In genomic region chr5:143315214-143315613, GRCh38 we compare ENCODE assay signal across 14 cellular contexts.
A peak's percentile ranks its signal among the peaks of the same experiment; 100 is the strongest.
DNase-seq lines count a peak whose midpoint lies in the region; ATAC-seq, FAIRE-seq and TF ChIP-seq lines count a peak whose summit lies in the region.
"Had no signal": no experiment of that assay in that cellular context is flagged by ENCODE, and none has a peak within 500 bp of the region (broad histone marks: within the 10 kb centered on the region; RNA-seq: fewer than 3 reads in every experiment).

No MANE protein-coding gene starts in this region.

- no peaks in the 10 kb centered on the region for H3K9me1 ChIP-seq in endothelial cell of umbilical vein (replicated peaks; ENCODE audit: control insufficient read depth, extremely low read depth, insufficient read depth, low read length)

- TF ChIP-seq CTCF in DOHH2 (IDR thresholded peaks at IDR 0.05; ENCODE audit: low read depth, low read length, poor library complexity, severe bottlenecking) (no peak), PC-9 (conservative IDR thresholded peaks at IDR 0.05) (no peak), endothelial cell of umbilical vein (IDR thresholded peaks at IDR 0.05; ENCODE audit: extremely low read depth in 1 of 2, insufficient read depth in 1 of 2, low read depth in 1 of 2, low read length in 2 of 2) (no peak), gastroesophageal sphincter (IDR thresholded peaks at IDR 0.05) (no peak), MM.1S (IDR thresholded peaks at IDR 0.05; ENCODE audit: low read length) (no peak)

- no peak overlapping the region for H2AFZ ChIP-seq in PC-9
- H2AFZ ChIP-seq in endothelial cell of umbilical vein (ENCODE audit: low read depth, low read length), result no peak overlapping the region
- H2AFZ ChIP-seq in MM.1S (ENCODE audit: low read length), result no peak overlapping the region

- H3K79me2 ChIP-seq in DOHH2 (ENCODE audit: control insufficient read depth, low read length) (peaks cover 95% of the 10 kb centered on the region), PC-9 (ENCODE audit: low read depth) (peaks cover 10% of the 10 kb centered on the region; the same call in 1 of the 2 replicates), endothelial cell of umbilical vein (ENCODE audit: control insufficient read depth, insufficient read depth, low read length) (peaks cover 12% of the 10 kb centered on the region), MM.1S (ENCODE audit: low read length) (peaks cover 98% of the 10 kb centered on the region)

- H3K4me3 ChIP-seq in DOHH2 (ENCODE audit: low read length), result 0 out of 2 replicates have a peak overlapping the region, but pooled peaks have one; percentile 9
- H3K4me3 ChIP-seq in PC-9, result no peak overlapping the region
- no peak overlapping the region for H3K4me3 ChIP-seq in endothelial cell of umbilical vein (replicated peaks in 1 of 3; ENCODE audit: insufficient read depth in 1 of 3, low read depth in 1 of 3, low read length in 3 of 3)
- H3K4me3 ChIP-seq in skeletal muscle tissue (ENCODE audit: low read length in 3 of 3), result no peak overlapping the region
- H3K4me3 ChIP-seq in gastroesophageal sphincter, result no peak overlapping the region
- H3K4me3 ChIP-seq in MM.1S (ENCODE audit: low read length), result no peak overlapping the region

- peak; percentile 4 for FAIRE-seq in endothelial cell of umbilical vein (lab: Jason Lieb, UNC)

- WGBS in gastroesophageal sphincter (ENCODE audit: low coverage in 1 of 2), 2 donors, result 74 to 89% methylated on average over 2 to 3 of the region's 3 CpGs

- no peak for ATAC-seq in gastroesophageal sphincter

- H3K27me3 ChIP-seq in DOHH2 (ENCODE audit: control insufficient read depth, low read length), result no peaks in the 10 kb centered on the region
- H3K27me3 ChIP-seq in PC-9 (ENCODE audit: insufficient read depth, low read depth), result no peaks in the 10 kb centered on the region
- no peaks in the 10 kb centered on the region for H3K27me3 ChIP-seq in endothelial cell of umbilical vein (ENCODE audit: control insufficient read depth in 2 of 2, insufficient read depth in 2 of 2, low read length in 2 of 2)
- no peaks in the 10 kb centered on the region for H3K27me3 ChIP-seq in skeletal muscle tissue (ENCODE audit: control insufficient read depth in 3 of 3, insufficient read depth in 3 of 3, low read length in 3 of 3)
- no peaks in the 10 kb centered on the region for H3K27me3 ChIP-seq in gastroesophageal sphincter
- H3K27me3 ChIP-seq in MM.1S (replicated peaks; ENCODE audit: insufficient read depth, low read length), result no peaks in the 10 kb centered on the region
- H3K27me3 ChIP-seq: BE2C had no signal

- CTCF ChIA-PET in PC-9 (lab: Charles Lee), result no interaction called here
- CTCF ChIA-PET in endothelial cell of umbilical vein (lab: Charles Lee), result interaction anchor here (0.8 kb wide), 1 partner anchor 874 kb away, joined by 3 read pairs; no protein-coding TSS in a partner anchor

- H3K36me3 ChIP-seq in DOHH2 (ENCODE audit: control insufficient read depth, low read length) (peaks cover 46% of the 10 kb centered on the region), PC-9 (ENCODE audit: low read depth) (0 out of 2 replicates have a peak, but pooled peaks cover 15% of the 10 kb centered on the region), endothelial cell of umbilical vein (ENCODE audit: control insufficient read depth in 2 of 2, extremely low read depth in 1 of 2, insufficient read depth in 2 of 2, low read length in 2 of 2) (no peaks in the 10 kb centered on the region), skeletal muscle tissue (ENCODE audit: control insufficient read depth in 3 of 3, insufficient read depth in 3 of 3, low read length in 3 of 3) (peaks cover 0 to 18% (median 11%) of the 10 kb centered on the region in 3 donors), gastroesophageal sphincter (peaks cover 0 to 13% of the 10 kb centered on the region in 2 donors), MM.1S (replicated peaks; ENCODE audit: insufficient read depth, low read length) (peaks cover 13% of the 10 kb centered on the region; the same call in 1 of the 2 replicates)
- H3K36me3 ChIP-seq: BE2C had no signal

- no peak for TF ChIP-seq EP300 in gastroesophageal sphincter (IDR thresholded peaks at IDR 0.05)

- no TSS peak for BruUV-seq in PC-9 (replicated peaks; lab: Mats Ljungman, UMichigan)
- BruUV-seq in endothelial cell of umbilical vein (replicated peaks; lab: Mats Ljungman, UMichigan), result no TSS peak

- POLR2A ChIA-PET in PC-9 (lab: Charles Lee; ENCODE audit: unreplicated experiment), result interaction anchor here (0.6 kb wide), 2 partner anchors 40 to 57 kb away, joined by 3 read pairs; no protein-coding TSS in a partner anchor
- POLR2A ChIA-PET in endothelial cell of umbilical vein (lab: Charles Lee), result no interaction called here

- H3K4me1 ChIP-seq in DOHH2 (ENCODE audit: control insufficient read depth, low read length) (peaks cover 68% of the 10 kb centered on the region), PC-9 (replicated peaks; ENCODE audit: insufficient read depth) (peaks cover 49% of the 10 kb centered on the region), endothelial cell of umbilical vein (ENCODE audit: control insufficient read depth, extremely low read depth, insufficient read depth, low read length) (peaks cover 56% of the 10 kb centered on the region), skeletal muscle tissue (ENCODE audit: control insufficient read depth in 3 of 3, insufficient read depth in 3 of 3, low read length in 3 of 3) (peaks cover 34 to 41% (median 38%) of the 10 kb centered on the region in 3 donors), gastroesophageal sphincter (peaks cover 27 to 84% (median 35%) of the 10 kb centered on the region in 3 donors), MM.1S (ENCODE audit: low read length) (peaks cover 28% of the 10 kb centered on the region; the same call in 1 of the 2 replicates)

- H3K27ac ChIP-seq in DOHH2 (ENCODE audit: low read depth, low read length) (peak overlapping the region; percentile 81), PC-9 (no peak overlapping the region), endothelial cell of umbilical vein (ENCODE audit: insufficient read depth, low read depth, low read length) (no peak overlapping the region), skeletal muscle tissue (ENCODE audit: low read depth, low read length) (peak overlapping the region; percentile 79), gastroesophageal sphincter (peak overlapping the region in 1 of 4 donors; percentile 3), MM.1S (ENCODE audit: low read length) (no peak overlapping the region)
- H3K27ac ChIP-seq: KMS-11 had no signal

- H3F3A ChIP-seq in DOHH2 (ENCODE audit: control insufficient read depth, insufficient read depth) (peaks cover 10% of the 10 kb centered on the region; the same call in 1 of the 2 replicates), PC-9 (ENCODE audit: insufficient read depth, low read depth) (peaks cover 27% of the 10 kb centered on the region), MM.1S (ENCODE audit: insufficient read depth, low read length) (no peaks in the 10 kb centered on the region)

- intact Hi-C loops in PC-9 (cut with micrococcal nuclease; ENCODE audit: unreplicated experiment), result loop anchor here (5.0 kb wide), 1 partner anchor 82 kb away; no protein-coding TSS in a partner anchor
- intact Hi-C loops in endothelial cell of umbilical vein (cut with micrococcal nuclease), result loop anchor here (2.0 kb wide), 1 partner anchor 88 kb away; the partner anchor contains the start of gene NR3C1

- TF ChIP-seq POLR2A in endothelial cell of umbilical vein (IDR thresholded peaks at IDR 0.05; ENCODE audit: low read depth, low read length) (no peak), gastroesophageal sphincter (IDR thresholded peaks at IDR 0.05) (no peak)

- H3K9ac ChIP-seq in endothelial cell of umbilical vein (replicated peaks; ENCODE audit: extremely low read depth, insufficient read depth, low read length) (no peak overlapping the region), skeletal muscle tissue (ENCODE audit: low read depth in 1 of 3, low read length in 3 of 3) (no peak overlapping the region), MM.1S (ENCODE audit: low read length) (no peak overlapping the region)
- H3K9ac ChIP-seq: KMS-11 had no signal

- H3K9me2 ChIP-seq in DOHH2 (replicated peaks; ENCODE audit: control insufficient read depth, low read length) (no peaks in the 10 kb centered on the region), PC-9 (ENCODE audit: insufficient read depth) (no peaks in the 10 kb centered on the region), MM.1S (replicated peaks; ENCODE audit: insufficient read depth, low read length) (no peaks in the 10 kb centered on the region)

- H3K9me3 ChIP-seq in DOHH2 (ENCODE audit: control insufficient read depth, insufficient read depth, low read length) (no peaks in the 10 kb centered on the region), PC-9 (ENCODE audit: insufficient read depth, low read depth) (no peaks in the 10 kb centered on the region; the same call in 1 of the 2 replicates), endothelial cell of umbilical vein (replicated peaks; ENCODE audit: control insufficient read depth, insufficient read depth, low read length) (no peaks in the 10 kb centered on the region), skeletal muscle tissue (ENCODE audit: control insufficient read depth in 3 of 3, low read length in 3 of 3) (no peaks in the 10 kb centered on the region), gastroesophageal sphincter (no peaks in the 10 kb centered on the region), MM.1S (replicated peaks; ENCODE audit: insufficient read depth, low read length) (no peaks in the 10 kb centered on the region)
- H3K9me3 ChIP-seq: BE2C had no signal

- DNase-seq in PC-9 (no peak), endothelial cell of umbilical vein (ENCODE audit: low read depth, low spot score) (no peak), NCI-H446 (lab: John Stamatoyannopoulos, UW) (no peak), MM.1S (no peak)
- DNase-seq: BE2C; CD8-positive, alpha-beta memory T cell; NCI-H1105 treated with DMSO at 0.1 percent for 48 hours; NCI-H187 treated with DMSO at 0.1 percent for 48 hours; NCI-H82; RPMI8226 had no signal

- no peaks in the 10 kb centered on the region for H4K20me1 ChIP-seq in DOHH2 (ENCODE audit: control insufficient read depth, insufficient read depth, low read depth, low read length)
- no peaks in the 10 kb centered on the region; the same call in 1 of the 2 replicates for H4K20me1 ChIP-seq in PC-9 (ENCODE audit: insufficient read depth)
- peaks cover 2% of the 10 kb centered on the region for H4K20me1 ChIP-seq in endothelial cell of umbilical vein (replicated peaks; ENCODE audit: control insufficient read depth, extremely low read depth, insufficient read depth, low read length)
- 0 out of 2 replicates have a peak, but pooled peaks cover 9% of the 10 kb centered on the region for H4K20me1 ChIP-seq in MM.1S (ENCODE audit: insufficient read depth, low read length)

- H3K4me2 ChIP-seq in DOHH2 (ENCODE audit: low read length), result peak overlapping the region; percentile 69
- H3K4me2 ChIP-seq in PC-9, result 0 out of 2 replicates have a peak overlapping the region, but pooled peaks have one; percentile 2
- H3K4me2 ChIP-seq in endothelial cell of umbilical vein (ENCODE audit: insufficient read depth, low read length), result no peak overlapping the region
- no peak overlapping the region for H3K4me2 ChIP-seq in MM.1S (ENCODE audit: low read depth, low read length)

- dilution Hi-C loops in endothelial cell of umbilical vein (cut with MboI; ENCODE audit: extremely low pct_ligation_motif_present, low sequenced_read_pairs), result no loop called here

TF ChIP-seq in endothelial cell of umbilical vein, 7 proteins besides CTCF, POLR2A, EP300 and RAD21 (continues in another document):
- no peak for TF ChIP-seq GATA2 (IDR thresholded peaks at IDR 0.05; ENCODE audit: insufficient read depth, insufficient read length, low read depth, low read length)

Comparison
In these comparisons a context has a peak if more than half of its experiments do, and no peak if none do; other contexts are left out.
1. H3K27ac ChIP-seq: peak in DOHH2 (single experiment) and skeletal muscle tissue (single experiment); none in PC-9 (single experiment), endothelial cell of umbilical vein (single experiment) and MM.1S (single experiment).
2. H3K4me2 ChIP-seq: peak in DOHH2 (single experiment) and PC-9 (single experiment); none in endothelial cell of umbilical vein (single experiment) and MM.1S (single experiment).